Comparison of ENCODE assay signal across 30 cellular contexts in the genomic region with DNA sequence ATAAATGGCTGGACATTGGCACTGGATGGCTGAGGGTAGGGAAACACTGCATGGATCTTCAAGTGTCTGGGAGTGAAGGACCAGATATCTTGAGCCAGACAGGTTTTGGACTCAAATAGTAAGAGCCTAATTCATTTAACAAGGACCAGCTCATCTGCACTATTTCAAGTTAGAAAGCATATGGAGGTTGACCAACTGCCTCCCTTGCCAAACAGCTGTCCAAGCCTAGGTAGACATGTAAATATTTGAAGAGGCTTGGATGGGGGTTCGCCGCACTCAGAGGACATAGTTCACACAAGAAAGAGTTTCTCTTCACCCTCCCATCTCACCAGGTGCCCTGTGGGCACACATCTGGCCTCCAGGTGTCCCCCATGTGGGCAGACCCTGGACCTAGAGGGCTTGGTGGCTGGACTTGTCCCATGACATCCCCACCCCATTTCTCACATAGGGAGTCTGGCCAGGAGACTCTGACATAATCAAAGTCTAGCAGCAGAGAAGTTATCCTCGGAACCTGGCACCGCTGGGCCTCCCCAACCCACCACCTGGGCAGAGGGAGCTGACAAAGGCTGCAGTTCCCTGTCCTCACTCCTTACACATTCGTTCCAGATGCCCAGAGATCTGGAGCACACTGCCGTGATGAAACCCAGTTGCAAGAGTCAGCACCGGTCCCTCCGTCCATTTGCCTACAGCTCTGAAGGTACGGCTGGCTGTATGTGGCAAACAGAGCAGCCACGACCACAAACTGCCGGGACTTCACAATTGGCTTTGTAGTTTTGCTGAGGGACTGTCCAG.
DNase-seq lines count a peak whose midpoint lies in the region; ATAC-seq and TF ChIP-seq lines count a peak whose summit lies in the region.
"Had no signal": no experiment of that assay in that cellular context is flagged by ENCODE, and none has a peak within 500 bp of the region (broad histone marks: within the 10 kb centered on the region; RNA-seq: fewer than 3 reads in every experiment).

No MANE protein-coding gene starts in this region.

- no peaks in the 10 kb centered on the region for H3K27me3 ChIP-seq in mammary epithelial cell (ENCODE audit: insufficient read depth, low read length)
- H3K27me3 ChIP-seq in body of pancreas, result no peaks in the 10 kb centered on the region
- H3K27me3 ChIP-seq in upper lobe of right lung, result no peaks in the 10 kb centered on the region
- H3K27me3 ChIP-seq: breast epithelium had no signal

- WGBS in mammary epithelial cell (ENCODE audit: low coverage, missing lambda C conversion rate), result 90% methylated on average over 8 of the region's 11 CpGs
- 74 to 76% methylated on average over 10 to 11 of the region's 11 CpGs for WGBS in body of pancreas, 2 donors

- H4K20me1 ChIP-seq in mammary epithelial cell (ENCODE audit: insufficient read depth, low read length), result no peaks in the 10 kb centered on the region

- peak overlapping the region; percentile 80 for H3K27ac Mint-ChIP-seq in MCF 10A (ENCODE audit: low read depth, unreplicated experiment)
- no peak overlapping the region for H3K27ac Mint-ChIP-seq in activated CD8-positive, alpha-beta T cell treated with anti-CD3 and anti-CD28 coated beads, Interleukin-2, amount 10 ng/mL, durations not matched to agents 7 days and 5 days
- H3K27ac Mint-ChIP-seq: activated CD8-positive, alpha-beta T cell treated with anti-CD3 and anti-CD28 coated beads for 36 hours; activated naive CD4-positive, alpha-beta T cell treated with anti-CD3 and anti-CD28 coated beads, Interleukin-2, amount 50 U/mL, for 24 hours; CD4-positive, CD25-positive, alpha-beta regulatory T cell had no signal

- dilution Hi-C loops in mammary epithelial cell (cut with HindIII; ENCODE audit: low sequenced_read_pairs), result no loop called here

- TF ChIP-seq CTCF in MCF 10A (IDR thresholded peaks at IDR 0.05; ENCODE audit: unreplicated experiment) (no peak), mammary epithelial cell (conservative IDR thresholded peaks at IDR 0.05 in 1 of 2, IDR thresholded peaks at IDR 0.05 in 1 of 2; ENCODE audit: extremely low read depth in 1 of 2, insufficient read depth in 1 of 2, low read depth in 1 of 2, low read length in 2 of 2) (no peak), body of pancreas (IDR thresholded peaks at IDR 0.05) (no peak), upper lobe of right lung (IDR thresholded peaks at IDR 0.05) (no peak)

- no peak overlapping the region for H3K4me2 ChIP-seq in mammary epithelial cell (ENCODE audit: insufficient read depth, low read depth, low read length)
- H3K4me2 ChIP-seq: A549 had no signal

- intact Hi-C loops in MCF 10A (cut with micrococcal nuclease), result no loop called here
- intact Hi-C loops in mammary epithelial cell (cut with micrococcal nuclease), result no loop called here
- intact Hi-C loops in body of pancreas (cut with DNase I), result no loop called here
- intact Hi-C loops in upper lobe of right lung (cut with DNase I), result no loop called here

- ATAC-seq in body of pancreas (peak; percentile 45), left lobe of liver (peak; percentile 53), upper lobe of right lung (no peak), GM19463 (IDR thresholded peaks at IDR 0.05; ENCODE audit: unreplicated experiment) (no peak)
- ATAC-seq in activated CD8-positive, alpha-beta T cell treated with anti-CD3 and anti-CD28 coated beads, Interleukin-2, amount 10 ng/mL, durations not matched to agents 7 days and 5 days, result no peak
- ATAC-seq: A549; activated CD8-positive, alpha-beta T cell treated with anti-CD3 and anti-CD28 coated beads for 36 hours; PC-3 had no signal

- peaks cover 6% of the 10 kb centered on the region for H3K36me3 Mint-ChIP-seq in MCF 10A (ENCODE audit: insufficient read depth, unreplicated experiment)
- H3K36me3 Mint-ChIP-seq in activated CD8-positive, alpha-beta T cell treated with anti-CD3 and anti-CD28 coated beads, Interleukin-2, amount 10 ng/mL, durations not matched to agents 7 days and 5 days (ENCODE audit: low read depth), result no peaks in the 10 kb centered on the region
- H3K36me3 Mint-ChIP-seq: activated naive CD4-positive, alpha-beta T cell treated with anti-CD3 and anti-CD28 coated beads, Interleukin-2, amount 50 U/mL, for 24 hours; CD4-positive, CD25-positive, alpha-beta regulatory T cell had no signal

- DNase-seq in MCF 10A (ENCODE audit: unreplicated experiment) (no peak), mammary epithelial cell (no peak), body of pancreas (peak in 3 of 4 donors; percentile 19 to 59 (median 35)), left lobe of liver (ENCODE audit: low spot score) (no peak), upper lobe of right lung (peak; percentile 28)
- DNase-seq in activated CD8-positive, alpha-beta T cell treated with anti-CD3 and anti-CD28 coated beads, Interleukin-2, amount 10 ng/mL, durations not matched to agents 7 days and 5 days, result no peak
- DNase-seq in activated T-cell treated with anti-CD3 and anti-CD28 coated beads, Interleukin-2, amount 50 U/mL, for 1 hour, result no peak
- DNase-seq: activated CD4-positive, alpha-beta T cell treated with anti-CD3 and anti-CD28 coated beads for 1 hour; activated CD8-positive, alpha-beta T cell treated with anti-CD3 and anti-CD28 coated beads for 36 hours; activated T-cell treated with anti-CD3 and anti-CD28 coated beads for 4 hours; AML-193; amniotic stem cell; CD4-positive, CD25-positive, alpha-beta regulatory T cell; EL; glutamatergic neuron; islet precursor cell; Kasumi-1; NCI-H1417 treated with DMSO at 0.1 percent for 48 hours; NCI-H2081; NCI-H524 treated with DMSO at 0.1 percent for 48 hours; NK-92 treated with Interleukin-12 subunit alpha and Interleukin-12 subunit beta, amount 100 ng/mL, for 24 hours; PC-3; SHP77; stimulated activated naive CD4-positive, alpha-beta T cell had no signal

- no peaks in the 10 kb centered on the region for H3K79me2 ChIP-seq in mammary epithelial cell (ENCODE audit: insufficient read depth, low read length)

- no peak for TF ChIP-seq POLR2A in body of pancreas (IDR thresholded peaks at IDR 0.05)

- H3K9me3 ChIP-seq in mammary epithelial cell (replicated peaks; ENCODE audit: insufficient read depth, low read length) (no peaks in the 10 kb centered on the region), body of pancreas (no peaks in the 10 kb centered on the region), upper lobe of right lung (no peaks in the 10 kb centered on the region)
- H3K9me3 ChIP-seq: A549, breast epithelium had no signal

- peaks cover 28% of the 10 kb centered on the region for H3K4me1 Mint-ChIP-seq in MCF 10A (ENCODE audit: insufficient read depth, unreplicated experiment)
- H3K4me1 Mint-ChIP-seq in activated CD8-positive, alpha-beta T cell treated with anti-CD3 and anti-CD28 coated beads, Interleukin-2, amount 10 ng/mL, durations not matched to agents 7 days and 5 days (ENCODE audit: low read depth), result peaks cover 3% of the 10 kb centered on the region
- H3K4me1 Mint-ChIP-seq: activated naive CD4-positive, alpha-beta T cell treated with anti-CD3 and anti-CD28 coated beads, Interleukin-2, amount 50 U/mL, for 24 hours had no signal

- CTCF ChIA-PET in MCF 10A (lab: Yijun Ruan, JAX), result interaction anchor here (0.6 kb wide), 2 partner anchors 132 to 203 kb away, joined by 3 read pairs; no protein-coding TSS in a partner anchor
- CTCF ChIA-PET in mammary epithelial cell (lab: Charles Lee; ENCODE audit: low non-redundant PET), result no interaction called here
- CTCF ChIA-PET in activated CD8-positive, alpha-beta T cell treated with anti-CD3 and anti-CD28 coated beads, Interleukin-2, amount 10 ng/mL, durations not matched to agents 7 days and 5 days (lab: Charles Lee), result no interaction called here

- H3K9ac ChIP-seq in mammary epithelial cell (ENCODE audit: insufficient read depth, low read length), result no peak overlapping the region

- H3K27me3 Mint-ChIP-seq in MCF 10A (ENCODE audit: insufficient read depth, unreplicated experiment), result no peaks in the 10 kb centered on the region
- no peaks in the 10 kb centered on the region for H3K27me3 Mint-ChIP-seq in activated CD8-positive, alpha-beta T cell treated with anti-CD3 and anti-CD28 coated beads, Interleukin-2, amount 10 ng/mL, durations not matched to agents 7 days and 5 days (ENCODE audit: low read depth)
- H3K27me3 Mint-ChIP-seq: activated CD8-positive, alpha-beta T cell treated with anti-CD3 and anti-CD28 coated beads for 36 hours; activated naive CD4-positive, alpha-beta T cell treated with anti-CD3 and anti-CD28 coated beads, Interleukin-2, amount 50 U/mL, for 24 hours; CD4-positive, CD25-positive, alpha-beta regulatory T cell had no signal

- no peak overlapping the region for H2AFZ ChIP-seq in mammary epithelial cell (ENCODE audit: low read depth, low read length)

- H3K36me3 ChIP-seq in mammary epithelial cell (ENCODE audit: insufficient read depth, low read length), result no peaks in the 10 kb centered on the region
- no peaks in the 10 kb centered on the region for H3K36me3 ChIP-seq in body of pancreas (replicated peaks in 1 of 2; ENCODE audit: insufficient read depth in 1 of 2, low read depth in 2 of 2)
- no peaks in the 10 kb centered on the region for H3K36me3 ChIP-seq in upper lobe of right lung
- H3K36me3 ChIP-seq: breast epithelium had no signal

- H3K27ac ChIP-seq in mammary epithelial cell (ENCODE audit: insufficient read depth, low read depth, low read length), result no peak overlapping the region
- H3K27ac ChIP-seq in body of pancreas, result no peak overlapping the region
- no peak overlapping the region for H3K27ac ChIP-seq in upper lobe of right lung
- H3K27ac ChIP-seq: A549, breast epithelium, HL-60 had no signal

- BruUV-seq in MCF 10A (replicated peaks; lab: Mats Ljungman, UMichigan), result TSS peak; percentile 80
- BruUV-seq in mammary epithelial cell (replicated peaks; lab: Mats Ljungman, UMichigan), result no TSS peak

- H3K4me1 ChIP-seq in mammary epithelial cell (ENCODE audit: insufficient read depth, low read length) (peaks cover 4% of the 10 kb centered on the region), body of pancreas (peaks cover 18% of the 10 kb centered on the region), upper lobe of right lung (no peaks in the 10 kb centered on the region)
- H3K4me1 ChIP-seq: A549, breast epithelium had no signal

- H3K4me3 Mint-ChIP-seq in MCF 10A (ENCODE audit: unreplicated experiment), result peak overlapping the region; percentile 62
- no peak overlapping the region for H3K4me3 Mint-ChIP-seq in activated CD8-positive, alpha-beta T cell treated with anti-CD3 and anti-CD28 coated beads, Interleukin-2, amount 10 ng/mL, durations not matched to agents 7 days and 5 days
- H3K4me3 Mint-ChIP-seq: activated CD8-positive, alpha-beta T cell treated with anti-CD3 and anti-CD28 coated beads for 36 hours; activated naive CD4-positive, alpha-beta T cell treated with anti-CD3 and anti-CD28 coated beads, Interleukin-2, amount 50 U/mL, for 24 hours; CD4-positive, CD25-positive, alpha-beta regulatory T cell had no signal

- no peaks in the 10 kb centered on the region for H3K9me3 Mint-ChIP-seq in MCF 10A (ENCODE audit: unreplicated experiment)
- H3K9me3 Mint-ChIP-seq in activated CD8-positive, alpha-beta T cell treated with anti-CD3 and anti-CD28 coated beads, Interleukin-2, amount 10 ng/mL, durations not matched to agents 7 days and 5 days (ENCODE audit: insufficient read depth), result no peaks in the 10 kb centered on the region
- H3K9me3 Mint-ChIP-seq: activated CD8-positive, alpha-beta T cell treated with anti-CD3 and anti-CD28 coated beads for 36 hours; activated naive CD4-positive, alpha-beta T cell treated with anti-CD3 and anti-CD28 coated beads, Interleukin-2, amount 50 U/mL, for 24 hours had no signal

- POLR2A ChIA-PET in MCF 10A (lab: Yijun Ruan, JAX), result interaction anchor here (1.8 kb wide), 1 partner anchor 11 kb away, joined by 12 read pairs; no protein-coding TSS in a partner anchor
- POLR2A ChIA-PET in activated CD8-positive, alpha-beta T cell treated with anti-CD3 and anti-CD28 coated beads, Interleukin-2, amount 10 ng/mL, durations not matched to agents 7 days and 5 days (lab: Charles Lee), result no interaction called here

- in situ Hi-C loops in mammary epithelial cell (cut with MboI; ENCODE audit: low sequenced_read_pairs in 2 of 2), result no loop called here

- H3K4me3 ChIP-seq in mammary epithelial cell (replicated peaks in 1 of 3; ENCODE audit: insufficient read depth in 1 of 3, low read depth in 2 of 3, low read length in 3 of 3) (no peak overlapping the region), body of pancreas (no peak overlapping the region), upper lobe of right lung (no peak overlapping the region)
- H3K4me3 ChIP-seq: A549, breast epithelium, skin epidermis had no signal

Comparison
In these comparisons a context has a peak if more than half of its experiments do, and no peak if none do; other contexts are left out.
1. DNase-seq: peak in body of pancreas (3 of 4) and upper lobe of right lung (single experiment); none in MCF 10A (single experiment), mammary epithelial cell (single experiment), left lobe of liver (single experiment), activated CD8-positive, alpha-beta T cell treated with anti-CD3 and anti-CD28 coated beads, Interleukin-2, amount 10 ng/mL, durations not matched to agents 7 days and 5 days (single experiment) and activated T-cell treated with anti-CD3 and anti-CD28 coated beads, Interleukin-2, amount 50 U/mL, for 1 hour (single experiment).
2. ATAC-seq: peak in body of pancreas (single experiment) and left lobe of liver (single experiment); none in upper lobe of right lung (single experiment), GM19463 (single experiment) and activated CD8-positive, alpha-beta T cell treated with anti-CD3 and anti-CD28 coated beads, Interleukin-2, amount 10 ng/mL, durations not matched to agents 7 days and 5 days (single experiment).